Comparison of ENCODE assay signal across 1 cellular context in genomic region chr4:74654230-74654681, GRCh38.
TF ChIP-seq lines count a peak whose summit lies in the region.

No MANE protein-coding gene starts in this region.

TF ChIP-seq in HepG2, 621 proteins besides CTCF, POLR2A, EP300 and RAD21 (continued from another document and continues in another):
- TF ChIP-seq ZNF496 (CRISPR knock-in tag; IDR thresholded peaks at IDR 0.05; ENCODE audit: insufficient replicate concordance) (no peak), ZNF230 (CRISPR knock-in tag; IDR thresholded peaks at IDR 0.05) (no peak), CERS6 (CRISPR knock-in tag; IDR thresholded peaks at IDR 0.05) (no peak), ELF3 (CRISPR knock-in tag; IDR thresholded peaks at IDR 0.05) (peak; percentile 93), SOX5 (CRISPR knock-in tag; IDR thresholded peaks at IDR 0.05; ENCODE audit: borderline replicate concordance) (peak; percentile 97), ZBTB38 (CRISPR knock-in tag; IDR thresholded peaks at IDR 0.05) (no peak; the same call in 1 of the 2 replicates), HNRNPUL1 (IDR thresholded peaks at IDR 0.05; ENCODE audit: low read depth, low read length) (0 out of 2 replicates have a peak, but pooled peaks have one; percentile 35), FOXK1 (CRISPR knock-in tag; IDR thresholded peaks at IDR 0.05; ENCODE audit: borderline replicate concordance, low read depth) (peak; percentile 87), YEATS2 (CRISPR knock-in tag; IDR thresholded peaks at IDR 0.05; ENCODE audit: borderline replicate concordance) (peak; percentile 43; the same call in 1 of the 2 replicates), ZBED4 (CRISPR knock-in tag; IDR thresholded peaks at IDR 0.05; ENCODE audit: borderline replicate concordance) (peak; percentile 68; the same call in 1 of the 2 replicates), NR2F6 (IDR thresholded peaks at IDR 0.05) (peak; percentile 95), NR2F6 (CRISPR knock-in tag; IDR thresholded peaks at IDR 0.05) (peak; percentile 90), PAXIP1 (CRISPR knock-in tag; conservative IDR thresholded peaks at IDR 0.05) (peak; percentile 94), HMG20A (CRISPR knock-in tag; IDR thresholded peaks at IDR 0.05; ENCODE audit: borderline replicate concordance) (peak; percentile 98), SOX13 (IDR thresholded peaks at IDR 0.05) (peak; percentile 89), SOX13 (CRISPR knock-in tag; conservative IDR thresholded peaks at IDR 0.05 in 1 of 2, IDR thresholded peaks at IDR 0.05 in 1 of 2) (peak in 1 of 2 experiments; percentile 93; a peak in 2 of 4 replicates), SPEN (CRISPR knock-in tag; IDR thresholded peaks at IDR 0.05; ENCODE audit: low read depth) (peak; percentile 50; the same call in 1 of the 2 replicates), ZFP36L1 (CRISPR knock-in tag; IDR thresholded peaks at IDR 0.05) (peak; percentile 60; the same call in 1 of the 2 replicates), RBM22 (optimal IDR thresholded peaks at IDR 0.05; ENCODE audit: low read length) (no peak), ZHX1 (CRISPR knock-in tag; IDR thresholded peaks at IDR 0.05; ENCODE audit: low read depth) (peak; percentile 63), SIX1 (CRISPR knock-in tag; IDR thresholded peaks at IDR 0.05; ENCODE audit: borderline replicate concordance) (peak; percentile 74; the same call in 1 of the 2 replicates), TAF15 (IDR thresholded peaks at IDR 0.05; ENCODE audit: low read depth, low read length, poor library complexity, severe bottlenecking) (no peak), ZNF574 (CRISPR knock-in tag; IDR thresholded peaks at IDR 0.05) (peak; percentile 73), KDM2A (CRISPR knock-in tag; IDR thresholded peaks at IDR 0.05; ENCODE audit: borderline replicate concordance, low read depth) (peak; percentile 41; the same call in 1 of the 2 replicates), ZMAT3 (CRISPR knock-in tag; conservative IDR thresholded peaks at IDR 0.05) (0 out of 2 replicates have a peak, but pooled peaks have one; percentile 39), GFI1 (CRISPR knock-in tag; IDR thresholded peaks at IDR 0.05; ENCODE audit: borderline replicate concordance) (peak; percentile 92), NR2C2 (CRISPR knock-in tag; IDR thresholded peaks at IDR 0.05; ENCODE audit: borderline replicate concordance) (peak; percentile 83), MYPOP (CRISPR knock-in tag; IDR thresholded peaks at IDR 0.05) (peak; percentile 81; the same call in 1 of the 2 replicates), KLF16 (CRISPR knock-in tag; IDR thresholded peaks at IDR 0.05) (peak in 1 of 2 experiments; percentile 93; a peak in 2 of 4 replicates), ZNF253 (CRISPR knock-in tag; IDR thresholded peaks at IDR 0.05; ENCODE audit: borderline replicate concordance) (no peak), ZNF775 (CRISPR knock-in tag; IDR thresholded peaks at IDR 0.05; ENCODE audit: borderline replicate concordance) (no peak), ZNF274 (CRISPR knock-in tag; IDR thresholded peaks at IDR 0.05) (no peak), ZBTB8A (CRISPR knock-in tag; IDR thresholded peaks at IDR 0.05; ENCODE audit: borderline replicate concordance, low read depth) (no peak), PAF1 (CRISPR knock-in tag; IDR thresholded peaks at IDR 0.05) (no peak), SIX4 (CRISPR knock-in tag; IDR thresholded peaks at IDR 0.05) (peak; percentile 73; the same call in 1 of the 2 replicates), NFE2L2 (IDR thresholded peaks at IDR 0.05; ENCODE audit: low read length) (peak; percentile 2; the same call in 1 of the 2 replicates), ARID2 (CRISPR knock-in tag; IDR thresholded peaks at IDR 0.05; ENCODE audit: borderline replicate concordance) (peak; percentile 79; the same call in 1 of the 2 replicates), ZXDC (CRISPR knock-in tag; IDR thresholded peaks at IDR 0.05) (no peak), ZNF350 (CRISPR knock-in tag; IDR thresholded peaks at IDR 0.05; ENCODE audit: borderline replicate concordance, low read depth) (no peak), AHR (CRISPR knock-in tag; IDR thresholded peaks at IDR 0.05) (peak; percentile 100), ZNF639 (CRISPR knock-in tag; conservative IDR thresholded peaks at IDR 0.05) (peak; percentile 81; the same call in 1 of the 2 replicates), ZBTB7B (CRISPR knock-in tag; IDR thresholded peaks at IDR 0.05) (0 out of 2 replicates have a peak, but pooled peaks have one; percentile 47), KDM3A (CRISPR knock-in tag; IDR thresholded peaks at IDR 0.05; ENCODE audit: low read depth) (peak; percentile 91; the same call in 1 of the 2 replicates), HDAC1 (CRISPR knock-in tag; IDR thresholded peaks at IDR 0.05) (peak; percentile 78)
